9 cellular contexts compared by ENCODE assay signal in the genomic region with DNA sequence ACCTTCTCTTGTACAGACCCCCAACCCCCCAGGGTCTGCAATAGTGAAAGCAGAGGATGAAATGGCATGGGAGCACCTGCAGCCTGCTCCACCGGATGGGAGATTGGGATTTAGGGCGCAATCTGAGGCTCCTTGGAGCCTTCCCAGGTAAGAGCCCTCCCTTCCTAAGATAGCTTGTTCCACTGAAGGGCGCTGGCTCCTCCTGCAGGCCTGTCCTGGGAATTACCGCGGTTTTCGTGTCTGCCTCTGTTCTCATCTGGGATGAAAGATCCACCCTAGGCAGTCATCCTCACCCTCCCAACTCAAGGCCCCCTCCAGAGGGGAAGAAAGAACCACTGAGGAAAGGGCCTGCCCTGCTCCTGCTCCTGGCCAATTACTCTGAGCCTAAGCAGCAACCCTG.
DNase-seq lines count a peak whose midpoint lies in the region; ATAC-seq and TF ChIP-seq lines count a peak whose summit lies in the region.
"Had no signal": no experiment of that assay in that cellular context is flagged by ENCODE, and none has a peak within 500 bp of the region (broad histone marks: within the 10 kb centered on the region; RNA-seq: fewer than 3 reads in every experiment).

No MANE protein-coding gene starts in this region.

- H3K27ac ChIP-seq in colonic mucosa (no peak overlapping the region), suprapubic skin (no peak overlapping the region)

- no peak for ATAC-seq in stimulated activated effector memory CD8-positive, alpha-beta T cell treated with anti-CD3 and anti-CD28 coated beads, Interleukin-12 subunit alpha, Interleukin-12 subunit beta, amount 100 ng/mL, for 72 hours

- in situ Hi-C loops in HAP-1 (cut with MboI; ENCODE audit: low sequenced_read_pairs) = no loop called here

- no peaks in the 10 kb centered on the region for H3K4me1 Mint-ChIP-seq in stimulated activated effector memory CD8-positive, alpha-beta T cell treated with anti-CD3 and anti-CD28 coated beads, Interleukin-12 subunit alpha, Interleukin-12 subunit beta, amount 100 ng/mL, for 72 hours
- H3K4me1 Mint-ChIP-seq: CD4-positive, CD25-positive, alpha-beta regulatory T cell had no signal

- no peak overlapping the region for H3K4me3 ChIP-seq in HAP-1
- no peak overlapping the region for H3K4me3 ChIP-seq in colonic mucosa
- no peak overlapping the region for H3K4me3 ChIP-seq in neuron (ENCODE audit: low read length)
- no peak overlapping the region for H3K4me3 ChIP-seq in suprapubic skin

- H3K27ac Mint-ChIP-seq in stimulated activated effector memory CD8-positive, alpha-beta T cell treated with anti-CD3 and anti-CD28 coated beads, Interleukin-12 subunit alpha, Interleukin-12 subunit beta, amount 100 ng/mL, for 72 hours = no peak overlapping the region
- H3K27ac Mint-ChIP-seq: CD4-positive, CD25-positive, alpha-beta regulatory T cell had no signal

- no peak for TF ChIP-seq POLR2A in suprapubic skin (IDR thresholded peaks at IDR 0.05)

- H3K9me3 ChIP-seq in HAP-1 = no peaks in the 10 kb centered on the region
- H3K9me3 ChIP-seq in colonic mucosa = no peaks in the 10 kb centered on the region
- H3K9me3 ChIP-seq in neuron (ENCODE audit: low read length) = no peaks in the 10 kb centered on the region
- H3K9me3 ChIP-seq in suprapubic skin = no peaks in the 10 kb centered on the region

- intact Hi-C loops in colonic mucosa (cut with DNase I) = loop anchor here (2.0 to 10.0 kb wide), 3 partner anchors 159 to 868 kb away; no protein-coding TSS in a partner anchor

- TF ChIP-seq EP300 in suprapubic skin (IDR thresholded peaks at IDR 0.05) = no peak

- 3% methylated on average over 5 of the region's 6 CpGs for WGBS in suprapubic skin

- H3K4me1 ChIP-seq in HAP-1 = no peaks in the 10 kb centered on the region
- no peaks in the 10 kb centered on the region for H3K4me1 ChIP-seq in colonic mucosa
- H3K4me1 ChIP-seq in neuron (ENCODE audit: insufficient read depth, low read length) = no peaks in the 10 kb centered on the region
- H3K4me1 ChIP-seq in suprapubic skin = no peaks in the 10 kb centered on the region

- peak; percentile 2 to 15 for DNase-seq in SHP77 (lab: John Stamatoyannopoulos, UW)
- no peak for DNase-seq in SHP77 treated with DMSO at 0.1 percent for 48 hours (lab: John Stamatoyannopoulos, UW)
- peak; percentile 26 to 70 for DNase-seq in HAP-1 (ENCODE audit: low spot score in 2 of 2)
- peak; percentile 1 for DNase-seq in NCI-H510A (lab: John Stamatoyannopoulos, UW)
- DNase-seq in colonic mucosa = peak; percentile 47
- no peak for DNase-seq in suprapubic skin (ENCODE audit: low spot score in 2 of 2)
- no peak for DNase-seq in stimulated activated effector memory CD8-positive, alpha-beta T cell treated with anti-CD3 and anti-CD28 coated beads, Interleukin-12 subunit alpha, Interleukin-12 subunit beta, amount 100 ng/mL, for 72 hours (ENCODE audit: low spot score in 2 of 2)

- H3K36me3 Mint-ChIP-seq in stimulated activated effector memory CD8-positive, alpha-beta T cell treated with anti-CD3 and anti-CD28 coated beads, Interleukin-12 subunit alpha, Interleukin-12 subunit beta, amount 100 ng/mL, for 72 hours = no peaks in the 10 kb centered on the region
- H3K36me3 Mint-ChIP-seq: CD4-positive, CD25-positive, alpha-beta regulatory T cell had no signal

- no peak overlapping the region for H3K9ac ChIP-seq in colonic mucosa (ENCODE audit: low read depth in 2 of 2, low read length in 2 of 2)

- H3K4me3 Mint-ChIP-seq in stimulated activated effector memory CD8-positive, alpha-beta T cell treated with anti-CD3 and anti-CD28 coated beads, Interleukin-12 subunit alpha, Interleukin-12 subunit beta, amount 100 ng/mL, for 72 hours = no peak overlapping the region
- H3K4me3 Mint-ChIP-seq: CD4-positive, CD25-positive, alpha-beta regulatory T cell had no signal

- H2AFZ ChIP-seq in neuron (ENCODE audit: low read depth, low read length) = peak overlapping the region; percentile 7

- no peaks in the 10 kb centered on the region for H3K9me3 Mint-ChIP-seq in stimulated activated effector memory CD8-positive, alpha-beta T cell treated with anti-CD3 and anti-CD28 coated beads, Interleukin-12 subunit alpha, Interleukin-12 subunit beta, amount 100 ng/mL, for 72 hours

- H3K36me3 ChIP-seq in HAP-1 (replicated peaks) (no peaks in the 10 kb centered on the region), colonic mucosa (no peaks in the 10 kb centered on the region), neuron (ENCODE audit: insufficient read depth, low read length) (no peaks in the 10 kb centered on the region), suprapubic skin (no peaks in the 10 kb centered on the region)

- TF ChIP-seq CTCF in colonic mucosa (IDR thresholded peaks at IDR 0.05) = peak; percentile 42
- peak in 1 of 2 donors; percentile 20 for TF ChIP-seq CTCF in suprapubic skin (IDR thresholded peaks at IDR 0.05)

- no peaks in the 10 kb centered on the region for H3K27me3 ChIP-seq in HAP-1 (ENCODE audit: low read depth)
- no peaks in the 10 kb centered on the region for H3K27me3 ChIP-seq in colonic mucosa
- H3K27me3 ChIP-seq in neuron (ENCODE audit: insufficient read depth, low read length) = no peaks in the 10 kb centered on the region
- no peaks in the 10 kb centered on the region for H3K27me3 ChIP-seq in suprapubic skin

Comparison
In these comparisons a context has a peak if more than half of its experiments do, and no peak if none do; other contexts are left out.
1. DNase-seq: peak in SHP77 (2 of 2), HAP-1 (2 of 2), NCI-H510A (single experiment) and colonic mucosa (single experiment); none in SHP77 treated with DMSO at 0.1 percent for 48 hours (single experiment), suprapubic skin (0 of 2) and stimulated activated effector memory CD8-positive, alpha-beta T cell treated with anti-CD3 and anti-CD28 coated beads, Interleukin-12 subunit alpha, Interleukin-12 subunit beta, amount 100 ng/mL, for 72 hours (0 of 2).